In genomic region chr19:11191273-11191755, GRCh38 we compare ENCODE assay signal across 9 cellular contexts. TPM values are rescaled to one million over a fixed set of nuclear protein-coding genes. Genes with fewer than 3 reads are reported as not detected.
A peak's percentile ranks its signal among the peaks of the same experiment; 100 is the strongest.
DNase-seq lines count a peak whose midpoint lies in the region; ATAC-seq and TF ChIP-seq lines count a peak whose summit lies in the region.
"Had no signal": no experiment of that assay in that cellular context is flagged by ENCODE, and none has a peak within 500 bp of the region (broad histone marks: within the 10 kb centered on the region; RNA-seq: fewer than 3 reads in every experiment).

No MANE protein-coding gene starts in this region.

- H3K9ac ChIP-seq in IMR-90 (ENCODE audit: low read depth, low read length): no peak overlapping the region
- H3K9ac ChIP-seq in liver (ENCODE audit: low read depth in 1 of 2, low read length in 2 of 2): no peak overlapping the region

- H3K4me3 ChIP-seq in IMR-90 (ENCODE audit: insufficient read depth, low read depth, low read length) (no peak overlapping the region), breast epithelium (no peak overlapping the region), liver (ENCODE audit: low read depth in 1 of 3, low read length in 3 of 3) (no peak overlapping the region)

- no peak for TF ChIP-seq RAD21 in IMR-90 (IDR thresholded peaks at IDR 0.05; ENCODE audit: low read length)
- TF ChIP-seq RAD21 in liver (IDR thresholded peaks at IDR 0.05): no peak

- dilution Hi-C loops in IMR-90 (cut with HindIII; ENCODE audit: low sequenced_read_pairs, unreplicated experiment): no loop called here

- no peak overlapping the region for H4K91ac ChIP-seq in IMR-90 (ENCODE audit: insufficient read depth, low read depth, low read length)

- no peak overlapping the region; a peak in 1 of 4 replicates for H4K8ac ChIP-seq in IMR-90 (ENCODE audit: low read depth in 2 of 2, low read length in 2 of 2)

- peaks cover 5% of the 10 kb centered on the region for H3K9me1 ChIP-seq in IMR-90 (ENCODE audit: insufficient read depth, low read length)

- no peak overlapping the region for H2AK9ac ChIP-seq in IMR-90 (replicated peaks; ENCODE audit: low read depth, low read length, poor library complexity)

- no peak overlapping the region for H2BK20ac ChIP-seq in IMR-90 (ENCODE audit: low read depth, low read length)

- no peak overlapping the region for H2BK120ac ChIP-seq in IMR-90 (ENCODE audit: low read depth, low read length)

- H3K36me3 ChIP-seq in IMR-90 (ENCODE audit: control insufficient read depth, insufficient read depth, low read length) (peaks cover 68% of the 10 kb centered on the region), breast epithelium (peaks cover 9% of the 10 kb centered on the region), liver (ENCODE audit: control insufficient read depth in 4 of 4, insufficient read depth in 3 of 4, low read depth in 1 of 4, low read length in 3 of 4) (peaks cover 3 to 9% (median 5%) of the 10 kb centered on the region in 4 donors)

- TF ChIP-seq POLR2A in IMR-90 (IDR thresholded peaks at IDR 0.05; ENCODE audit: low read depth, low read length) (no peak), breast epithelium (IDR thresholded peaks at IDR 0.05) (no peak)

- no peak overlapping the region for H3K14ac ChIP-seq in IMR-90 (replicated peaks; ENCODE audit: low read depth, low read length)

- no peaks in the 10 kb centered on the region for H3K9me3 Mint-ChIP-seq in activated naive CD4-positive, alpha-beta T cell treated with anti-CD3 and anti-CD28 coated beads for 36 hours

- H3K36me3 Mint-ChIP-seq in activated naive CD4-positive, alpha-beta T cell treated with anti-CD3 and anti-CD28 coated beads for 36 hours (ENCODE audit: low read depth): no peaks in the 10 kb centered on the region

- no peak overlapping the region for H3K4me3 Mint-ChIP-seq in activated naive CD4-positive, alpha-beta T cell treated with anti-CD3 and anti-CD28 coated beads for 36 hours

- TF ChIP-seq CTCF in IMR-90 (conservative IDR thresholded peaks at IDR 0.05; ENCODE audit: low read depth, low read length) (no peak), breast epithelium (IDR thresholded peaks at IDR 0.05) (no peak), liver (IDR thresholded peaks at IDR 0.05; ENCODE audit: low read depth, low read length, missing input control) (no peak), GM13976 (IDR thresholded peaks at IDR 0.05; ENCODE audit: borderline replicate concordance, control extremely low read depth, extremely low read depth, insufficient read depth, missing control alignments) (no peak)

- DNase-seq in 8988T (peak; percentile 74), IMR-90 (peak; percentile 63), breast epithelium (ENCODE audit: low spot score in 2 of 2) (no peak), GM13976 (ENCODE audit: low spot score) (no peak)
- no peak for DNase-seq in activated naive CD4-positive, alpha-beta T cell treated with anti-CD3 and anti-CD28 coated beads for 36 hours

- no peak overlapping the region for H3K56ac ChIP-seq in IMR-90 (ENCODE audit: extremely low read depth, insufficient read depth, low read length)

- H4K5ac ChIP-seq in IMR-90 (ENCODE audit: low read depth, low read length): no peak overlapping the region

- H3K4me1 ChIP-seq in IMR-90 (ENCODE audit: control insufficient read depth, insufficient read depth, low read length) (peaks cover 20% of the 10 kb centered on the region), breast epithelium (peaks cover 0 to 14% of the 10 kb centered on the region in 2 donors), liver (ENCODE audit: control insufficient read depth in 4 of 4, insufficient read depth in 4 of 4, low read length in 3 of 4) (peaks cover 8 to 54% (median 28%) of the 10 kb centered on the region in 4 donors)

- H3K27ac Mint-ChIP-seq in activated naive CD4-positive, alpha-beta T cell treated with anti-CD3 and anti-CD28 coated beads for 36 hours: no peak overlapping the region

- H3K9me3 ChIP-seq in IMR-90 (ENCODE audit: control insufficient read depth, insufficient read depth, low read length) (no peaks in the 10 kb centered on the region), breast epithelium (no peaks in the 10 kb centered on the region), liver (ENCODE audit: control insufficient read depth in 4 of 4, low read length in 3 of 4) (no peaks in the 10 kb centered on the region)

- peaks cover 38% of the 10 kb centered on the region for H4K20me1 ChIP-seq in IMR-90 (ENCODE audit: insufficient read depth, low read length)

- peaks cover 3% of the 10 kb centered on the region for H3K4me1 Mint-ChIP-seq in activated naive CD4-positive, alpha-beta T cell treated with anti-CD3 and anti-CD28 coated beads for 36 hours (ENCODE audit: low read depth)

- peak overlapping the region; percentile 26 for H2AFZ ChIP-seq in IMR-90 (replicated peaks; ENCODE audit: low read length, poor library complexity)

- H2BK15ac ChIP-seq in IMR-90 (ENCODE audit: low read depth, low read length): no peak overlapping the region

- H3K4ac ChIP-seq in IMR-90 (ENCODE audit: low read depth, low read length): no peak overlapping the region

- H3K23ac ChIP-seq in IMR-90 (ENCODE audit: low read depth, low read length): no peak overlapping the region

- no peak overlapping the region; the same call in 1 of the 2 replicates for H2AK5ac ChIP-seq in IMR-90 (ENCODE audit: low read depth, low read length)

- no CpG with 5 or more reads among the region's 8 CpGs for WGBS in IMR-90 (ENCODE audit: extremely low coverage in 2 of 2, insufficient read length in 1 of 2), 2 experiments
- 74% methylated on average over 8 of the region's 8 CpGs for WGBS in liver

- in situ Hi-C loops in IMR-90 (cut with MboI; ENCODE audit: low sequenced_read_pairs) (no loop called here), GM13976 (cut with MboI; ENCODE audit: low sequenced_read_pairs, unreplicated experiment) (no loop called here)

- H3K4me2 ChIP-seq in IMR-90 (ENCODE audit: low read depth, low read length): peak overlapping the region; percentile 16; the same call in 1 of the 2 replicates

- CTCF ChIA-PET in IMR-90 (lab: Yijun Ruan, JAX): interaction anchor here (0.8 kb wide), 1 partner anchor 8 kb away, joined by 3 read pairs; no protein-coding TSS in a partner anchor
- CTCF ChIA-PET in activated naive CD4-positive, alpha-beta T cell treated with anti-CD3 and anti-CD28 coated beads for 36 hours (lab: Charles Lee): no interaction called here

- peaks cover 43 to 85% of the 10 kb centered on the region in 2 experiments for H3K79me1 ChIP-seq in IMR-90 (ENCODE audit: low read depth in 1 of 2, low read length in 2 of 2)

- H3K27ac ChIP-seq in IMR-90 (ENCODE audit: insufficient read depth, low read length): no peak overlapping the region
- H3K27ac ChIP-seq in breast epithelium: peak overlapping the region; percentile 29 to 82
- H3K27ac ChIP-seq in liver (ENCODE audit: low read depth in 1 of 2, low read length in 2 of 2): no peak overlapping the region
- H3K27ac ChIP-seq: HL-60 had no signal

- intact Hi-C loops in IMR-90 (cut with micrococcal nuclease) (no loop called here), breast epithelium (cut with DNase I; ENCODE audit: low total_unique reads) (no loop called here)
- intact Hi-C loops in activated naive CD4-positive, alpha-beta T cell treated with anti-CD3 and anti-CD28 coated beads for 36 hours (cut with micrococcal nuclease): no loop called here

- H3K27me3 ChIP-seq in IMR-90 (ENCODE audit: control insufficient read depth, insufficient read depth, low read length) (no peaks in the 10 kb centered on the region), breast epithelium (no peaks in the 10 kb centered on the region), liver (ENCODE audit: control insufficient read depth in 4 of 4, insufficient read depth in 4 of 4, low read length in 3 of 4) (no peaks in the 10 kb centered on the region)

- POLR2A ChIA-PET in IMR-90 (lab: Charles Lee; ENCODE audit: unreplicated experiment): no interaction called here

- H3K27me3 Mint-ChIP-seq in activated naive CD4-positive, alpha-beta T cell treated with anti-CD3 and anti-CD28 coated beads for 36 hours (ENCODE audit: low read depth): peaks cover 7% of the 10 kb centered on the region

- no peak overlapping the region for H3K18ac ChIP-seq in IMR-90 (ENCODE audit: low read depth, low read length)

- ATAC-seq in IMR-90 (ENCODE audit: low read depth) (peak; percentile 67), HG03520 (IDR thresholded peaks at IDR 0.05; ENCODE audit: unreplicated experiment) (no peak), GM19463 (IDR thresholded peaks at IDR 0.05; ENCODE audit: unreplicated experiment) (no peak)

- H2BK5ac ChIP-seq in IMR-90 (ENCODE audit: low read depth, low read length, poor library complexity, severe bottlenecking): no peak overlapping the region

- BruUV-seq in IMR-90 (replicated peaks; lab: Mats Ljungman, UMichigan): no TSS peak

TF ChIP-seq in IMR-90, 13 proteins besides CTCF, POLR2A, EP300 and RAD21 (continues in another document):
- TF ChIP-seq SMC3 (IDR thresholded peaks at IDR 0.05; ENCODE audit: low read depth, low read length): no peak

TF ChIP-seq in liver, 16 proteins besides CTCF, POLR2A, EP300 and RAD21 (continues in another document):
- TF ChIP-seq SP1 (IDR thresholded peaks at IDR 0.05): no peak
- no peak for TF ChIP-seq GABPA (IDR thresholded peaks at IDR 0.05 in 1 of 2, conservative IDR thresholded peaks at IDR 0.05 in 1 of 2)

RNA-seq across cellular contexts. Expression of gene KANK2, which starts 6.0 kb away (rescaled TPM):
- 104 and 126 TPM in 2 replicates for total RNA-seq in IMR-90 (2012; rRNA removed)
- polyA plus RNA-seq in IMR-90 (2012; rRNA removed): 156 and 176 TPM in 2 replicates
- polyA plus RNA-seq in IMR-90 (2012; cell fraction: cytosol; rRNA removed): 95.0 and 131 TPM in 2 replicates
- 95.7 and 185 TPM in 2 replicates for polyA plus RNA-seq in IMR-90 (2012; cell fraction: nucleus; rRNA removed; ENCODE audit: low replicate concordance)
- total RNA-seq in breast epithelium: 100 to 1,000 TPM; 142 to 477 (median 197) TPM
- 10 to 100 TPM; 51.0 to 67.8 TPM for total RNA-seq in liver
- 10 to 100 TPM; 15.0 to 30.3 TPM for polyA plus RNA-seq in liver
- 1 to 10 TPM; 1.5 to 2.0 TPM for total RNA-seq in activated naive CD4-positive, alpha-beta T cell treated with anti-CD3 and anti-CD28 coated beads for 36 hours

RNA-seq across cellular contexts. Expression of gene SPC24, which starts 35.7 kb away (rescaled TPM):
- total RNA-seq in IMR-90 (2012; rRNA removed) (68.3 and 97.5 TPM in 2 replicates), breast epithelium (1 to 10 TPM in 2 of 3 donors, under 1 TPM in 1; 0.66 to 4.8 (median 2.3) TPM), liver (10 to 100 TPM in 1 of 2 donors, under 1 TPM in 1; 0.42 to 72.5 TPM)
- polyA plus RNA-seq in IMR-90 (2012; rRNA removed) (11.7 and 12.2 TPM in 2 replicates), liver (1 to 10 TPM; 1.2 to 1.4 TPM)
- 12.4 and 24.6 TPM in 2 replicates for polyA plus RNA-seq in IMR-90 (2012; cell fraction: cytosol; rRNA removed)
- 10.7 and 11.4 TPM in 2 replicates for polyA plus RNA-seq in IMR-90 (2012; cell fraction: nucleus; rRNA removed; ENCODE audit: low replicate concordance)
- 100 to 1,000 TPM in 1 of 2 experiments, 10 to 100 TPM in 1; 94.7 to 102 TPM for total RNA-seq in activated naive CD4-positive, alpha-beta T cell treated with anti-CD3 and anti-CD28 coated beads for 36 hours

RNA-seq across cellular contexts. Expression of gene ANGPTL8, which starts 48.1 kb away (rescaled TPM):
- total RNA-seq in IMR-90 (2012; rRNA removed) (not detected in 2 replicates), breast epithelium (10 to 100 TPM in 1 of 3 donors, under 1 TPM in 1, not detected in 1; 0.44 to 17.9 TPM), liver (10 to 100 TPM; 32.4 to 33.9 TPM)
- polyA plus RNA-seq in IMR-90 (2012; rRNA removed) (not detected in 2 replicates), liver (100 to 1,000 TPM; 101 to 107 TPM)
- 0.09 TPM in 1 of 2 replicates, not detected in the other for polyA plus RNA-seq in IMR-90 (2012; cell fraction: cytosol; rRNA removed)
- 0.34 and 0.60 TPM in 2 replicates for polyA plus RNA-seq in IMR-90 (2012; cell fraction: nucleus; rRNA removed; ENCODE audit: low replicate concordance)
- not detected for total RNA-seq in activated naive CD4-positive, alpha-beta T cell treated with anti-CD3 and anti-CD28 coated beads for 36 hours

Comparison
In these comparisons a context has a peak if more than half of its experiments do, and no peak if none do; other contexts are left out.
1. DNase-seq: peak in 8988T (single experiment) and IMR-90 (single experiment); none in breast epithelium (0 of 2), activated naive CD4-positive, alpha-beta T cell treated with anti-CD3 and anti-CD28 coated beads for 36 hours (single experiment) and GM13976 (single experiment).
2. H3K27ac ChIP-seq: peak in breast epithelium (2 of 2); none in IMR-90 (single experiment) and liver (0 of 2).
3. RNA of gene KANK2, which starts 6.0 kb away (total RNA-seq): 142 to 477 TPM in breast epithelium, 104 to 126 TPM in IMR-90 and 51.0 to 67.8 TPM in liver; 1.5 to 2.0 TPM in activated naive CD4-positive, alpha-beta T cell treated with anti-CD3 and anti-CD28 coated beads for 36 hours; every median in the first group is over 10 times any median in the second.